In genomic region chrX:153831435-153832150, GRCh38 we compare ENCODE assay signal across 1 cellular context.
TF ChIP-seq lines count a peak whose summit lies in the region.

No MANE protein-coding gene starts in this region.

TF ChIP-seq in K562, 482 proteins besides CTCF, POLR2A, EP300 and RAD21:
- TF ChIP-seq RFX5 (IDR thresholded peaks at IDR 0.05; ENCODE audit: low read depth, low read length) (no peak), ZNF75A (CRISPR knock-in tag; IDR thresholded peaks at IDR 0.05) (no peak), SIN3A (IDR thresholded peaks at IDR 0.05; ENCODE audit: borderline replicate concordance in 2 of 2, control insufficient read depth in 1 of 2, low read depth in 2 of 2, low read length in 2 of 2) (no peak), PHF8 (IDR thresholded peaks at IDR 0.05; ENCODE audit: borderline replicate concordance, low read length) (no peak), ZFP1 (CRISPR knock-in tag; IDR thresholded peaks at IDR 0.05) (no peak), GMEB1 (CRISPR knock-in tag; IDR thresholded peaks at IDR 0.05) (no peak), EZH2 (IDR thresholded peaks at IDR 0.05; ENCODE audit: borderline replicate concordance, low read depth, low read length) (no peak), HNRNPK (IDR thresholded peaks at IDR 0.05; ENCODE audit: low read depth, low read length, poor library complexity, severe bottlenecking) (no peak), ZNF165 (CRISPR knock-in tag; IDR thresholded peaks at IDR 0.05; ENCODE audit: borderline replicate concordance) (no peak), STAT5A (IDR thresholded peaks at IDR 0.05; ENCODE audit: borderline replicate concordance, low read length) (no peak), ZNF197 (CRISPR knock-in tag; IDR thresholded peaks at IDR 0.05; ENCODE audit: low read depth) (no peak), HSF4 (CRISPR knock-in tag; IDR thresholded peaks at IDR 0.05; ENCODE audit: borderline replicate concordance) (no peak), ADNP (tag; IDR thresholded peaks at IDR 0.05) (no peak)
